ENCODE assay signal across 1 cellular context in genomic region chr22:43005106-43005505, GRCh38.
TF ChIP-seq lines count a peak whose summit lies in the region.

No MANE protein-coding gene starts in this region.

TF ChIP-seq in HepG2, 621 proteins besides CTCF, POLR2A, EP300 and RAD21 (continued from another document):
- no peak for TF ChIP-seq ZNF318 (CRISPR knock-in tag; IDR thresholded peaks at IDR 0.05)
